22 cellular contexts compared by ENCODE assay signal in the genomic region with DNA sequence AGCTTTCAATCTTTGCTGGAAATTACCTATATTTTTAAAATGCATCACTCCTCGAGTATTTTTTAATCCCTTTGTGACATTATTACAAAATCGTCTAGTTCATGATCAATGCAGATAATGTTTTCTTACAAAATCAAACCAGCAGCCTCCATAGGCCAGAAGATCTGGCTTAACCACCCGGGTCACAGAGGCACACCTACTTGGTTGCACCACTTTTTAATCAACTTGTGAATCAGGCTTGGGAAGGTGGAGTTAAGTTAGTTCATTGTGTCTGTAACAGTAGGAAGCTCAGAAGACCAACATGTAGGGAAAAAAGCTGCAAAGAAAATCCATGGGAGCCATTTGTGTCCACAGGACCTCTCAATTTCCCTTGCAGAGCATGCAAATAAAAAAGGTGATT.
"Had no signal": no experiment of that assay in that cellular context is flagged by ENCODE, and none has a peak within 500 bp of the region (broad histone marks: within the 10 kb centered on the region; RNA-seq: fewer than 3 reads in every experiment).

No MANE protein-coding gene starts in this region.

- H3K4me3 ChIP-seq: adrenal gland, SK-N-MC had no signal

- H3K27ac ChIP-seq: adrenal gland, SK-N-MC had no signal

- H3K27me3 ChIP-seq: adrenal gland had no signal

- ATAC-seq: activated CD4-positive, CD25-positive, alpha-beta regulatory T cell treated with anti-CD3 and anti-CD28 coated beads, Interleukin-2, amount 50 U/mL, for 24 hours; activated CD8-positive, alpha-beta T cell treated with anti-CD3 and anti-CD28 coated beads for 36 hours had no signal

- H3K4me1 ChIP-seq: adrenal gland had no signal

- H3K36me3 ChIP-seq: adrenal gland had no signal

- DNase-seq: activated CD4-positive, alpha-beta T cell treated with anti-CD3 and anti-CD28 coated beads for 4 hours; activated CD8-positive, alpha-beta memory T cell treated with anti-CD3 and anti-CD28 coated beads, Interleukin-2, amount 50 U/mL, for 4 hours; activated CD8-positive, alpha-beta T cell treated with anti-CD3 and anti-CD28 coated beads for 36 hours; activated naive CD4-positive, alpha-beta T cell treated with anti-CD3 and anti-CD28 coated beads, Interleukin-2, amount 50 U/mL, for 16 hours; activated naive CD8-positive, alpha-beta T cell treated with anti-CD3 and anti-CD28 coated beads, Interleukin-2, amount 10 ng/mL, durations not matched to agents 7 days and 5 days; adrenal gland; anterior cingulate cortex; KG1; NCI-H1048; NCI-H1417; NCI-H1694; NCI-H2029; NCI-H2107; NCI-H345; NCI-H510A; NCI-H526 treated with DMSO at 0.1 percent for 48 hours; NCI-H82; SHP77 treated with DMSO at 0.1 percent for 48 hours; T-helper 1 cell had no signal

- FAIRE-seq: RCC 7860 had no signal
